8 cellular contexts compared by ENCODE assay signal in genomic region chr21:44300262-44300959, GRCh38. TPM values are rescaled to one million over a fixed set of nuclear protein-coding genes. Genes with fewer than 3 reads are reported as not detected.
DNase-seq lines count a peak whose midpoint lies in the region; ATAC-seq and TF ChIP-seq lines count a peak whose summit lies in the region.

No MANE protein-coding gene starts in this region.

- POLR2A ChIA-PET in AG04449 (lab: Yijun Ruan, JAX), result interaction anchor here (1.6 kb wide), 1 partner anchor 38 kb away, joined by 3 read pairs; the partner anchor contains the start of gene CFAP410

- peak overlapping the region; percentile 60 for H3K4me3 ChIP-seq in AG04449 (ENCODE audit: low read depth, low read length)

- H3K4me3 Mint-ChIP-seq in activated naive CD4-positive, alpha-beta T cell treated with anti-CD3 and anti-CD28 coated beads, Interleukin-2, amount 10 ng/mL, durations not matched to agents 7 days and 5 days, result peak overlapping the region; percentile 81
- H3K4me3 Mint-ChIP-seq in type B pancreatic cell, result peak overlapping the region; percentile 86

- DNase-seq in AG04449 (ENCODE audit: low read depth, low spot score) (no peak), germinal center (ENCODE audit: low spot score) (peak; percentile 84), nucleus accumbens (lab: John Stamatoyannopoulos, UW) (peak in 32 of 56 donors; percentile 9 to 64 (median 36)), type B pancreatic cell (ENCODE audit: extremely low spot score, unreplicated experiment) (no peak)
- DNase-seq in activated naive CD4-positive, alpha-beta T cell treated with anti-CD3 and anti-CD28 coated beads, Interleukin-2, amount 10 ng/mL, durations not matched to agents 7 days and 5 days, result peak; percentile 82

- no peak for TF ChIP-seq CTCF in AG04449 (IDR thresholded peaks at IDR 0.05; ENCODE audit: insufficient read depth, low read length, missing control alignments)
- TF ChIP-seq CTCF in type B pancreatic cell (conservative IDR thresholded peaks at IDR 0.05), result no peak

- CTCF ChIA-PET in AG04449 (lab: Yijun Ruan, JAX), result interaction anchor here (1.2 kb wide), 1 partner anchor 29 kb away, joined by 3 read pairs; no protein-coding TSS in a partner anchor
- CTCF ChIA-PET in activated naive CD4-positive, alpha-beta T cell treated with anti-CD3 and anti-CD28 coated beads, Interleukin-2, amount 10 ng/mL, durations not matched to agents 7 days and 5 days (lab: Charles Lee), result no interaction called here

- peak; percentile 35 for ATAC-seq in GM19023 (IDR thresholded peaks at IDR 0.05; ENCODE audit: unreplicated experiment)
- ATAC-seq in HG03460 (IDR thresholded peaks at IDR 0.05; ENCODE audit: unreplicated experiment), result peak; percentile 38

- peaks cover 63% of the 10 kb centered on the region for H3K4me1 Mint-ChIP-seq in activated naive CD4-positive, alpha-beta T cell treated with anti-CD3 and anti-CD28 coated beads, Interleukin-2, amount 10 ng/mL, durations not matched to agents 7 days and 5 days
- H3K4me1 Mint-ChIP-seq in type B pancreatic cell (ENCODE audit: unreplicated experiment), result peaks cover 24% of the 10 kb centered on the region

- no peaks in the 10 kb centered on the region for H3K27me3 Mint-ChIP-seq in activated naive CD4-positive, alpha-beta T cell treated with anti-CD3 and anti-CD28 coated beads, Interleukin-2, amount 10 ng/mL, durations not matched to agents 7 days and 5 days
- no peaks in the 10 kb centered on the region for H3K27me3 Mint-ChIP-seq in type B pancreatic cell

- H3K9me3 Mint-ChIP-seq in activated naive CD4-positive, alpha-beta T cell treated with anti-CD3 and anti-CD28 coated beads, Interleukin-2, amount 10 ng/mL, durations not matched to agents 7 days and 5 days, result no peaks in the 10 kb centered on the region
- no peaks in the 10 kb centered on the region for H3K9me3 Mint-ChIP-seq in type B pancreatic cell

- H3K27ac Mint-ChIP-seq in activated naive CD4-positive, alpha-beta T cell treated with anti-CD3 and anti-CD28 coated beads, Interleukin-2, amount 10 ng/mL, durations not matched to agents 7 days and 5 days, result peak overlapping the region; percentile 84
- H3K27ac Mint-ChIP-seq in type B pancreatic cell, result peak overlapping the region; percentile 82

- peaks cover 6% of the 10 kb centered on the region for H3K36me3 Mint-ChIP-seq in activated naive CD4-positive, alpha-beta T cell treated with anti-CD3 and anti-CD28 coated beads, Interleukin-2, amount 10 ng/mL, durations not matched to agents 7 days and 5 days
- no peaks in the 10 kb centered on the region for H3K36me3 Mint-ChIP-seq in type B pancreatic cell

- TF ChIP-seq POLR2A in Raji (IDR thresholded peaks at IDR 0.05; ENCODE audit: insufficient read depth, low read depth, low read length), result peak; percentile 50

RNA-seq across cellular contexts. Expression of gene PFKL, which starts 0.6 kb away (rescaled TPM):
- 135 and 178 TPM in 2 replicates for total RNA-seq in type B pancreatic cell (ENCODE audit: low replicate concordance)

RNA-seq across cellular contexts. Expression of gene AIRE, which starts 14.7 kb away (rescaled TPM):
- 0.12 TPM in 1 of 2 replicates, not detected in the other for total RNA-seq in type B pancreatic cell (ENCODE audit: low replicate concordance)

RNA-seq across cellular contexts. Expression of gene DNMT3L, which starts 38.7 kb away (rescaled TPM):
- 0.81 TPM in 1 of 2 replicates, not detected in the other for total RNA-seq in type B pancreatic cell (ENCODE audit: low replicate concordance)

RNA-seq across cellular contexts. Expression of gene CFAP410, which starts 38.8 kb away (rescaled TPM):
- total RNA-seq in type B pancreatic cell (ENCODE audit: low replicate concordance), result 15.1 and 23.1 TPM in 2 replicates

RNA-seq across cellular contexts. Expression of gene TRPM2, which starts 53.0 kb away (rescaled TPM):
- total RNA-seq in type B pancreatic cell (ENCODE audit: low replicate concordance), result 0.05 and 0.07 TPM in 2 replicates

Comparison
In these comparisons a context has a peak if more than half of its experiments do, and no peak if none do; other contexts are left out.
1. DNase-seq: peak in activated naive CD4-positive, alpha-beta T cell treated with anti-CD3 and anti-CD28 coated beads, Interleukin-2, amount 10 ng/mL, durations not matched to agents 7 days and 5 days (single experiment), germinal center (single experiment) and nucleus accumbens (32 of 56); none in AG04449 (single experiment) and type B pancreatic cell (single experiment).